1 cellular context compared by ENCODE assay signal in the genomic region with DNA sequence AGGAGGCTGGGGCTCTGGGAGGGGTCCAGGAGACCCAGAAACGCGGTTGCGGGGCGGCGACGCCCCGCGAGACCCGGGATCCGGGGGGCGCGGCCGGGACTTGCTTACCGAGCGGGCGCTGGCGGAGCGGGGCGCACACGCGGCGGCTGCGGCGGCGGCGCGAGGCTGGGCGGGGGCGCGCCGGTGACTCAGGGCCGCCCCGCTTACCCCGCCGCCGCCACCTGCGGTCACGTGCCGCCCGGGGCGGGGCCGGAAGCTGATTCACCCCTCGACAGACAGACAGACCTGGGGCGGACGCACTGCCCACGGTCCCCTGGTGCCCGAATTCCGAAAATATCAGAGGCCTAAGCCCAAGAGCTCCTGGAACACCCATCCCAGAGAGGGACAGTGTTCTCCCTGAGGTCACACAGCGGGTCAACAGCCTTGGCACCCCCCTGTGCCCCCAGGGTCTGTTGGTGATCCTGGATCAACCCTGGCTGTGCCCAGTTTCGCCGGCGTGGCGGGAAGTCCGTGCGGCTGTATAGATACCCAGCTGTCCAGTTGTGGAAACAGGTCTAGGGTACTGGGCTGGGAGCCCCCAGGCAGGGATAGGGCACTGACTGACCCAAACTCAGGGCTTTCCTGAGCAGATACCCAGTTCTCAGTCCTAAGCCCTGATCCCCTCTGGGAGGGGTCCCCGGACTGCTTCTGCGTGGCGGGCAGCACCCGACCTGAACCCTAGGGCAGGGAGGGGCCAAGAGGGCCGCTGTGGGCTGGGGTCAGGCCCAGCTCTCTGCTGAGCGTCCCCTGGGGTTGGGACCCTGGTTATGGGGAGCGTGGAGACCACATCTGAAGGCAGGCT.
TF ChIP-seq lines count a peak whose summit lies in the region.

A gene with protein sequence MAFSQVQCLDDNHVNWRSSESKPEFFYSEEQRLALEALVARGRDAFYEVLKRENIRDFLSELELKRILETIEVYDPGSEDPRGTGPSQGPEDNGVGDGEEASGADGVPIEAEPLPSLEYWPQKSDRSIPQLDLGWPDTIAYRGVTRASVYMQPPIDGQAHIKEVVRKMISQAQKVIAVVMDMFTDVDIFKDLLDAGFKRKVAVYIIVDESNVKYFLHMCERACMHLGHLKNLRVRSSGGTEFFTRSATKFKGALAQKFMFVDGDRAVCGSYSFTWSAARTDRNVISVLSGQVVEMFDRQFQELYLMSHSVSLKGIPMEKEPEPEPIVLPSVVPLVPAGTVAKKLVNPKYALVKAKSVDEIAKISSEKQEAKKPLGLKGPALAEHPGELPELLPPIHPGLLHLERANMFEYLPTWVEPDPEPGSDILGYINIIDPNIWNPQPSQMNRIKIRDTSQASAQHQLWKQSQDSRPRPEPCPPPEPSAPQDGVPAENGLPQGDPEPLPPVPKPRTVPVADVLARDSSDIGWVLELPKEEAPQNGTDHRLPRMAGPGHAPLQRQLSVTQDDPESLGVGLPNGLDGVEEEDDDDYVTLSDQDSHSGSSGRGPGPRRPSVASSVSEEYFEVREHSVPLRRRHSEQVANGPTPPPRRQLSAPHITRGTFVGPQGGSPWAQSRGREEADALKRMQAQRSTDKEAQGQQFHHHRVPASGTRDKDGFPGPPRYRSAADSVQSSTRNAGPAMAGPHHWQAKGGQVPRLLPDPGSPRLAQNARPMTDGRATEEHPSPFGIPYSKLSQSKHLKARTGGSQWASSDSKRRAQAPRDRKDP (minus strand): TSS at position 164 of the 841 bp plus-strand sequence. CDS start 723 bp downstream, outside the sequence.

TF ChIP-seq in HepG2, 621 proteins besides CTCF, POLR2A, EP300 and RAD21 (continued from another document and continues in another):
- peak; percentile 62; the same call in 1 of the 2 replicates for TF ChIP-seq ZNF556 (CRISPR knock-in tag; IDR thresholded peaks at IDR 0.05; ENCODE audit: borderline replicate concordance)
- TF ChIP-seq MIXL1 (CRISPR knock-in tag; IDR thresholded peaks at IDR 0.05) = no peak
- peak; percentile 77; the same call in 1 of the 2 replicates for TF ChIP-seq ZNF329 (CRISPR knock-in tag; IDR thresholded peaks at IDR 0.05; ENCODE audit: low read depth)
- peak; percentile 57 for TF ChIP-seq HDAC1 (CRISPR knock-in tag; IDR thresholded peaks at IDR 0.05)
- no peak for TF ChIP-seq TAF15 (IDR thresholded peaks at IDR 0.05; ENCODE audit: low read depth, low read length, poor library complexity, severe bottlenecking)
- TF ChIP-seq ZSCAN31 (CRISPR knock-in tag; IDR thresholded peaks at IDR 0.05; ENCODE audit: low read depth) = 0 out of 2 replicates have a peak, but pooled peaks have one; percentile 34
- TF ChIP-seq XBP1 (CRISPR knock-in tag; IDR thresholded peaks at IDR 0.05) = no peak
- TF ChIP-seq MED13 (CRISPR knock-in tag; IDR thresholded peaks at IDR 0.05) = 0 out of 2 replicates have a peak, but pooled peaks have one; percentile 38
- TF ChIP-seq, protein P1, sequence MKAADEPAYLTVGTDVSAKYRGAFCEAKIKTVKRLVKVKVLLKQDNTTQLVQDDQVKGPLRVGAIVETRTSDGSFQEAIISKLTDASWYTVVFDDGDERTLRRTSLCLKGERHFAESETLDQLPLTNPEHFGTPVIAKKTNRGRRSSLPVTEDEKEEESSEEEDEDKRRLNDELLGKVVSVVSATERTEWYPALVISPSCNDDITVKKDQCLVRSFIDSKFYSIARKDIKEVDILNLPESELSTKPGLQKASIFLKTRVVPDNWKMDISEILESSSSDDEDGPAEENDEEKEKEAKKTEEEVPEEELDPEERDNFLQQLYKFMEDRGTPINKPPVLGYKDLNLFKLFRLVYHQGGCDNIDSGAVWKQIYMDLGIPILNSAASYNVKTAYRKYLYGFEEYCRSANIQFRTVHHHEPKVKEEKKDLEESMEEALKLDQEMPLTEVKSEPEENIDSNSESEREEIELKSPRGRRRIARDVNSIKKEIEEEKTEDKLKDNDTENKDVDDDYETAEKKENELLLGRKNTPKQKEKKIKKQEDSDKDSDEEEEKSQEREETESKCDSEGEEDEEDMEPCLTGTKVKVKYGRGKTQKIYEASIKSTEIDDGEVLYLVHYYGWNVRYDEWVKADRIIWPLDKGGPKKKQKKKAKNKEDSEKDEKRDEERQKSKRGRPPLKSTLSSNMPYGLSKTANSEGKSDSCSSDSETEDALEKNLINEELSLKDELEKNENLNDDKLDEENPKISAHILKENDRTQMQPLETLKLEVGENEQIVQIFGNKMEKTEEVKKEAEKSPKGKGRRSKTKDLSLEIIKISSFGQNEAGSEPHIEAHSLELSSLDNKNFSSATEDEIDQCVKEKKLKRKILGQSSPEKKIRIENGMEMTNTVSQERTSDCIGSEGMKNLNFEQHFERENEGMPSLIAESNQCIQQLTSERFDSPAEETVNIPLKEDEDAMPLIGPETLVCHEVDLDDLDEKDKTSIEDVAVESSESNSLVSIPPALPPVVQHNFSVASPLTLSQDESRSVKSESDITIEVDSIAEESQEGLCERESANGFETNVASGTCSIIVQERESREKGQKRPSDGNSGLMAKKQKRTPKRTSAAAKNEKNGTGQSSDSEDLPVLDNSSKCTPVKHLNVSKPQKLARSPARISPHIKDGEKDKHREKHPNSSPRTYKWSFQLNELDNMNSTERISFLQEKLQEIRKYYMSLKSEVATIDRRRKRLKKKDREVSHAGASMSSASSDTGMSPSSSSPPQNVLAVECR (CRISPR knock-in tag; IDR thresholded peaks at IDR 0.05; ENCODE audit: borderline replicate concordance) = peak; percentile 71; the same call in 1 of the 2 replicates
- no peak for TF ChIP-seq ZNF460 (CRISPR knock-in tag; IDR thresholded peaks at IDR 0.05; ENCODE audit: borderline replicate concordance)
- TF ChIP-seq ZNF383 (CRISPR knock-in tag; IDR thresholded peaks at IDR 0.05; ENCODE audit: borderline replicate concordance) = no peak
- TF ChIP-seq, protein P2, sequence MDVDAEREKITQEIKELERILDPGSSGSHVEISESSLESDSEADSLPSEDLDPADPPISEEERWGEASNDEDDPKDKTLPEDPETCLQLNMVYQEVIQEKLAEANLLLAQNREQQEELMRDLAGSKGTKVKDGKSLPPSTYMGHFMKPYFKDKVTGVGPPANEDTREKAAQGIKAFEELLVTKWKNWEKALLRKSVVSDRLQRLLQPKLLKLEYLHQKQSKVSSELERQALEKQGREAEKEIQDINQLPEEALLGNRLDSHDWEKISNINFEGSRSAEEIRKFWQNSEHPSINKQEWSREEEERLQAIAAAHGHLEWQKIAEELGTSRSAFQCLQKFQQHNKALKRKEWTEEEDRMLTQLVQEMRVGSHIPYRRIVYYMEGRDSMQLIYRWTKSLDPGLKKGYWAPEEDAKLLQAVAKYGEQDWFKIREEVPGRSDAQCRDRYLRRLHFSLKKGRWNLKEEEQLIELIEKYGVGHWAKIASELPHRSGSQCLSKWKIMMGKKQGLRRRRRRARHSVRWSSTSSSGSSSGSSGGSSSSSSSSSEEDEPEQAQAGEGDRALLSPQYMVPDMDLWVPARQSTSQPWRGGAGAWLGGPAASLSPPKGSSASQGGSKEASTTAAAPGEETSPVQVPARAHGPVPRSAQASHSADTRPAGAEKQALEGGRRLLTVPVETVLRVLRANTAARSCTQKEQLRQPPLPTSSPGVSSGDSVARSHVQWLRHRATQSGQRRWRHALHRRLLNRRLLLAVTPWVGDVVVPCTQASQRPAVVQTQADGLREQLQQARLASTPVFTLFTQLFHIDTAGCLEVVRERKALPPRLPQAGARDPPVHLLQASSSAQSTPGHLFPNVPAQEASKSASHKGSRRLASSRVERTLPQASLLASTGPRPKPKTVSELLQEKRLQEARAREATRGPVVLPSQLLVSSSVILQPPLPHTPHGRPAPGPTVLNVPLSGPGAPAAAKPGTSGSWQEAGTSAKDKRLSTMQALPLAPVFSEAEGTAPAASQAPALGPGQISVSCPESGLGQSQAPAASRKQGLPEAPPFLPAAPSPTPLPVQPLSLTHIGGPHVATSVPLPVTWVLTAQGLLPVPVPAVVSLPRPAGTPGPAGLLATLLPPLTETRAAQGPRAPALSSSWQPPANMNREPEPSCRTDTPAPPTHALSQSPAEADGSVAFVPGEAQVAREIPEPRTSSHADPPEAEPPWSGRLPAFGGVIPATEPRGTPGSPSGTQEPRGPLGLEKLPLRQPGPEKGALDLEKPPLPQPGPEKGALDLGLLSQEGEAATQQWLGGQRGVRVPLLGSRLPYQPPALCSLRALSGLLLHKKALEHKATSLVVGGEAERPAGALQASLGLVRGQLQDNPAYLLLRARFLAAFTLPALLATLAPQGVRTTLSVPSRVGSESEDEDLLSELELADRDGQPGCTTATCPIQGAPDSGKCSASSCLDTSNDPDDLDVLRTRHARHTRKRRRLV (CRISPR knock-in tag; IDR thresholded peaks at IDR 0.05) = no peak
- no peak for TF ChIP-seq ZNF674 (CRISPR knock-in tag; IDR thresholded peaks at IDR 0.05; ENCODE audit: low read depth)
- TF ChIP-seq U2AF2 (IDR thresholded peaks at IDR 0.05; ENCODE audit: low read depth, low read length) = no peak
- TF ChIP-seq TOE1 (CRISPR knock-in tag; IDR thresholded peaks at IDR 0.05) = 0 out of 2 replicates have a peak, but pooled peaks have one; percentile 60
- TF ChIP-seq, protein P3, sequence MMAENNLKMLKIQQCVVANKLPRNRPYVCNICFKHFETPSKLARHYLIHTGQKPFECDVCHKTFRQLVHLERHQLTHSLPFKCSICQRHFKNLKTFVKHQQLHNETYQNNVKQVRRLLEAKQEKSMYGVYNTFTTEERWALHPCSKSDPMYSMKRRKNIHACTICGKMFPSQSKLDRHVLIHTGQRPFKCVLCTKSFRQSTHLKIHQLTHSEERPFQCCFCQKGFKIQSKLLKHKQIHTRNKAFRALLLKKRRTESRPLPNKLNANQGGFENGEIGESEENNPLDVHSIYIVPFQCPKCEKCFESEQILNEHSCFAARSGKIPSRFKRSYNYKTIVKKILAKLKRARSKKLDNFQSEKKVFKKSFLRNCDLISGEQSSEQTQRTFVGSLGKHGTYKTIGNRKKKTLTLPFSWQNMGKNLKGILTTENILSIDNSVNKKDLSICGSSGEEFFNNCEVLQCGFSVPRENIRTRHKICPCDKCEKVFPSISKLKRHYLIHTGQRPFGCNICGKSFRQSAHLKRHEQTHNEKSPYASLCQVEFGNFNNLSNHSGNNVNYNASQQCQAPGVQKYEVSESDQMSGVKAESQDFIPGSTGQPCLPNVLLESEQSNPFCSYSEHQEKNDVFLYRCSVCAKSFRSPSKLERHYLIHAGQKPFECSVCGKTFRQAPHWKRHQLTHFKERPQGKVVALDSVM (CRISPR knock-in tag; IDR thresholded peaks at IDR 0.05) = no peak
- TF ChIP-seq, protein P4, sequence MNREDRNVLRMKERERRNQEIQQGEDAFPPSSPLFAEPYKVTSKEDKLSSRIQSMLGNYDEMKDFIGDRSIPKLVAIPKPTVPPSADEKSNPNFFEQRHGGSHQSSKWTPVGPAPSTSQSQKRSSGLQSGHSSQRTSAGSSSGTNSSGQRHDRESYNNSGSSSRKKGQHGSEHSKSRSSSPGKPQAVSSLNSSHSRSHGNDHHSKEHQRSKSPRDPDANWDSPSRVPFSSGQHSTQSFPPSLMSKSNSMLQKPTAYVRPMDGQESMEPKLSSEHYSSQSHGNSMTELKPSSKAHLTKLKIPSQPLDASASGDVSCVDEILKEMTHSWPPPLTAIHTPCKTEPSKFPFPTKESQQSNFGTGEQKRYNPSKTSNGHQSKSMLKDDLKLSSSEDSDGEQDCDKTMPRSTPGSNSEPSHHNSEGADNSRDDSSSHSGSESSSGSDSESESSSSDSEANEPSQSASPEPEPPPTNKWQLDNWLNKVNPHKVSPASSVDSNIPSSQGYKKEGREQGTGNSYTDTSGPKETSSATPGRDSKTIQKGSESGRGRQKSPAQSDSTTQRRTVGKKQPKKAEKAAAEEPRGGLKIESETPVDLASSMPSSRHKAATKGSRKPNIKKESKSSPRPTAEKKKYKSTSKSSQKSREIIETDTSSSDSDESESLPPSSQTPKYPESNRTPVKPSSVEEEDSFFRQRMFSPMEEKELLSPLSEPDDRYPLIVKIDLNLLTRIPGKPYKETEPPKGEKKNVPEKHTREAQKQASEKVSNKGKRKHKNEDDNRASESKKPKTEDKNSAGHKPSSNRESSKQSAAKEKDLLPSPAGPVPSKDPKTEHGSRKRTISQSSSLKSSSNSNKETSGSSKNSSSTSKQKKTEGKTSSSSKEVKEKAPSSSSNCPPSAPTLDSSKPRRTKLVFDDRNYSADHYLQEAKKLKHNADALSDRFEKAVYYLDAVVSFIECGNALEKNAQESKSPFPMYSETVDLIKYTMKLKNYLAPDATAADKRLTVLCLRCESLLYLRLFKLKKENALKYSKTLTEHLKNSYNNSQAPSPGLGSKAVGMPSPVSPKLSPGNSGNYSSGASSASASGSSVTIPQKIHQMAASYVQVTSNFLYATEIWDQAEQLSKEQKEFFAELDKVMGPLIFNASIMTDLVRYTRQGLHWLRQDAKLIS (CRISPR knock-in tag; IDR thresholded peaks at IDR 0.05) = no peak
- no peak for TF ChIP-seq BORCS8-MEF2B (CRISPR knock-in tag; IDR thresholded peaks at IDR 0.05)
- TF ChIP-seq, protein P5, sequence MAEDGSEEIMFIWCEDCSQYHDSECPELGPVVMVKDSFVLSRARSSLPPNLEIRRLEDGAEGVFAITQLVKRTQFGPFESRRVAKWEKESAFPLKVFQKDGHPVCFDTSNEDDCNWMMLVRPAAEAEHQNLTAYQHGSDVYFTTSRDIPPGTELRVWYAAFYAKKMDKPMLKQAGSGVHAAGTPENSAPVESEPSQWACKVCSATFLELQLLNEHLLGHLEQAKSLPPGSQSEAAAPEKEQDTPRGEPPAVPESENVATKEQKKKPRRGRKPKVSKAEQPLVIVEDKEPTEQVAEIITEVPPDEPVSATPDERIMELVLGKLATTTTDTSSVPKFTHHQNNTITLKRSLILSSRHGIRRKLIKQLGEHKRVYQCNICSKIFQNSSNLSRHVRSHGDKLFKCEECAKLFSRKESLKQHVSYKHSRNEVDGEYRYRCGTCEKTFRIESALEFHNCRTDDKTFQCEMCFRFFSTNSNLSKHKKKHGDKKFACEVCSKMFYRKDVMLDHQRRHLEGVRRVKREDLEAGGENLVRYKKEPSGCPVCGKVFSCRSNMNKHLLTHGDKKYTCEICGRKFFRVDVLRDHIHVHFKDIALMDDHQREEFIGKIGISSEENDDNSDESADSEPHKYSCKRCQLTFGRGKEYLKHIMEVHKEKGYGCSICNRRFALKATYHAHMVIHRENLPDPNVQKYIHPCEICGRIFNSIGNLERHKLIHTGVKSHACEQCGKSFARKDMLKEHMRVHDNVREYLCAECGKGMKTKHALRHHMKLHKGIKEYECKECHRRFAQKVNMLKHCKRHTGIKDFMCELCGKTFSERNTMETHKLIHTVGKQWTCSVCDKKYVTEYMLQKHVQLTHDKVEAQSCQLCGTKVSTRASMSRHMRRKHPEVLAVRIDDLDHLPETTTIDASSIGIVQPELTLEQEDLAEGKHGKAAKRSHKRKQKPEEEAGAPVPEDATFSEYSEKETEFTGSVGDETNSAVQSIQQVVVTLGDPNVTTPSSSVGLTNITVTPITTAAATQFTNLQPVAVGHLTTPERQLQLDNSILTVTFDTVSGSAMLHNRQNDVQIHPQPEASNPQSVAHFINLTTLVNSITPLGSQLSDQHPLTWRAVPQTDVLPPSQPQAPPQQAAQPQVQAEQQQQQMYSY (CRISPR knock-in tag; IDR thresholded peaks at IDR 0.05) = no peak
- peak; percentile 25; the same call in 1 of the 2 replicates for TF ChIP-seq MED1 (CRISPR knock-in tag; IDR thresholded peaks at IDR 0.05)
- TF ChIP-seq, protein P6, sequence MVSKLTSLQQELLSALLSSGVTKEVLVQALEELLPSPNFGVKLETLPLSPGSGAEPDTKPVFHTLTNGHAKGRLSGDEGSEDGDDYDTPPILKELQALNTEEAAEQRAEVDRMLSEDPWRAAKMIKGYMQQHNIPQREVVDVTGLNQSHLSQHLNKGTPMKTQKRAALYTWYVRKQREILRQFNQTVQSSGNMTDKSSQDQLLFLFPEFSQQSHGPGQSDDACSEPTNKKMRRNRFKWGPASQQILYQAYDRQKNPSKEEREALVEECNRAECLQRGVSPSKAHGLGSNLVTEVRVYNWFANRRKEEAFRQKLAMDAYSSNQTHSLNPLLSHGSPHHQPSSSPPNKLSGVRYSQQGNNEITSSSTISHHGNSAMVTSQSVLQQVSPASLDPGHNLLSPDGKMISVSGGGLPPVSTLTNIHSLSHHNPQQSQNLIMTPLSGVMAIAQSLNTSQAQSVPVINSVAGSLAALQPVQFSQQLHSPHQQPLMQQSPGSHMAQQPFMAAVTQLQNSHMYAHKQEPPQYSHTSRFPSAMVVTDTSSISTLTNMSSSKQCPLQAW (CRISPR knock-in tag; IDR thresholded peaks at IDR 0.05) = peak; percentile 81
- 0 out of 4 replicates have a peak, but pooled peaks of 1 of the 2 experiments have one; percentile 28 for TF ChIP-seq KLF16 (CRISPR knock-in tag; IDR thresholded peaks at IDR 0.05)
- no peak for TF ChIP-seq KMT2B (CRISPR knock-in tag; IDR thresholded peaks at IDR 0.05)
- TF ChIP-seq SNRNP70 (IDR thresholded peaks at IDR 0.05; ENCODE audit: low read depth, low read length) = no peak
